ENCODE assay signal across 8 cellular contexts in genomic region chr6:99348823-99349619, GRCh38.
DNase-seq lines count a peak whose midpoint lies in the region; ATAC-seq and TF ChIP-seq lines count a peak whose summit lies in the region.

No MANE protein-coding gene starts in this region.

- no peak for TF ChIP-seq CTCF in fibroblast of mammary gland (conservative IDR thresholded peaks at IDR 0.05; ENCODE audit: control insufficient read depth, insufficient read depth, low read depth, low read length)

- no peaks in the 10 kb centered on the region for H3K9me3 ChIP-seq in HAP-1

- H3K4me1 ChIP-seq in HAP-1 = peaks cover 37% of the 10 kb centered on the region

- H3K36me3 ChIP-seq in HAP-1 (replicated peaks) = no peaks in the 10 kb centered on the region

- peak overlapping the region; percentile 72 for H3K4me3 ChIP-seq in GM08714 (ENCODE audit: low read length)
- peak overlapping the region; percentile 54 for H3K4me3 ChIP-seq in HAP-1
- H3K4me3 ChIP-seq in fibroblast of mammary gland (ENCODE audit: control insufficient read depth, low read depth, low read length) = peak overlapping the region; percentile 50

- ATAC-seq in GM21717 (IDR thresholded peaks at IDR 0.05; ENCODE audit: unreplicated experiment) = no peak

- DNase-seq in HAP-1 (ENCODE audit: low spot score in 2 of 2) = peak in 1 of 2 experiments; percentile 46
- DNase-seq in RPMI8226 = peak; percentile 6
- no peak for DNase-seq in fibroblast of mammary gland (ENCODE audit: low read depth)
- peak in 8 of 10 donors; percentile 14 to 87 (median 34) for DNase-seq in posterior cingulate gyrus
- DNase-seq in GF-D8 (lab: John Stamatoyannopoulos, UW) = no peak
- no peak for DNase-seq in NCI-H1048 (lab: John Stamatoyannopoulos, UW)

- in situ Hi-C loops in HAP-1 (cut with MboI; ENCODE audit: low sequenced_read_pairs) = no loop called here

- H3K27me3 ChIP-seq in HAP-1 (ENCODE audit: low read depth) = no peaks in the 10 kb centered on the region

- intact Hi-C loops in posterior cingulate gyrus (cut with DNase I) = no loop called here

Comparison
In these comparisons a context has a peak if more than half of its experiments do, and no peak if none do; other contexts are left out.
1. DNase-seq: peak in RPMI8226 (single experiment) and posterior cingulate gyrus (8 of 10); none in fibroblast of mammary gland (single experiment), GF-D8 (single experiment) and NCI-H1048 (single experiment).
2. Peak in every context shown above with its lines, with median percentiles within 50 percentile points of each other: H3K4me3 ChIP-seq.